In the genomic region with DNA sequence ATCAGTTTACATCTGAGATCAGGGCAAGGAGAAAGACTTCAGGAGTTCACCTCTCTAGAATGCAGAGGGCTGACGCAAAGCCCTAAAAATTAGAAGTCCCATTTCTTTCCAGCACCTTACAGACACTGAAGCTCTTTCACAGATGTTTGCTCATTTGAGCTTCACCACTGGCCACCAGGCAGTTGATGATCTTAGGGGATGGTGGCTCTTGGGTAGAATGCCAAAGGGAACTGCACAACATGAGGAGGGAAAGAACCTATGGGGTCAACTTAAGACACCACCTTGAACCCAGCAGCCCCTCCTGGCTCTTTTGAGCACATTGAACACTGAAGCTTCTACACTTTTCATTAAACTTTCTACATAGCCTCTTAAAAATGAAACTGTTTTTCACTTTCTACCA, we compare ENCODE assay signal across 25 cellular contexts.
"Had no signal": no experiment of that assay in that cellular context is flagged by ENCODE, and none has a peak within 500 bp of the region (broad histone marks: within the 10 kb centered on the region; RNA-seq: fewer than 3 reads in every experiment).

No MANE protein-coding gene starts in this region.

- H3K36me3 Mint-ChIP-seq: memory B cell; naive thymus-derived CD4-positive, alpha-beta T cell; natural killer cell treated with Interleukin-12 subunit alpha and Interleukin-12 subunit beta and Interleukin-15 and Interleukin-18, amount 100 ng/mL, for 72 hours had no signal

- H3K4me1 ChIP-seq: left lung, upper lobe of right lung had no signal

- H3K9me3 ChIP-seq: left lung, mucosa of descending colon, ovary, right atrium auricular region, suprapubic skin, thoracic aorta, tibial artery, upper lobe of right lung had no signal

- H3K36me3 ChIP-seq: left lung, ovary, right atrium auricular region, suprapubic skin, thoracic aorta, tibial artery, upper lobe of right lung had no signal

- H3K4me1 Mint-ChIP-seq: memory B cell; naive thymus-derived CD4-positive, alpha-beta T cell had no signal

- DNase-seq: hippocampal formation; kidney glomerular epithelial cell; left colon; left lung; midbrain; mucosa of descending colon; naive thymus-derived CD4-positive, alpha-beta T cell; ovary; stimulated activated CD4-positive, alpha-beta T cell treated with anti-CD3 and anti-CD28 coated beads, Interleukin-12 subunit alpha, Interleukin-12 subunit beta, amount 100 ng/mL, for 4 hours; stimulated activated CD4-positive, alpha-beta T cell treated with anti-CD3 and anti-CD28 coated beads, Interleukin-15, amount 100 ng/mL, for 24 hours; stimulated activated CD4-positive, alpha-beta T cell treated with anti-CD3 and anti-CD28 coated beads, Interleukin-2, amount 100 ng/mL, for 24 hours; stimulated activated CD4-positive, alpha-beta T cell treated with anti-CD3 and anti-CD28 coated beads, Interleukin-4, amount 100 ng/mL, for 1 hour; stimulated activated naive CD4-positive, alpha-beta T cell; tibial artery; trophoblast cell; upper lobe of right lung had no signal

- H3K4me3 ChIP-seq: left lung, mucosa of descending colon, ovary, right atrium auricular region, skin epidermis, suprapubic skin, thoracic aorta, tibial artery, upper lobe of right lung had no signal

- H3K4me3 Mint-ChIP-seq: memory B cell; naive thymus-derived CD4-positive, alpha-beta T cell; natural killer cell treated with Interleukin-12 subunit alpha and Interleukin-12 subunit beta and Interleukin-15 and Interleukin-18, amount 100 ng/mL, for 72 hours; stimulated activated naive CD8-positive, alpha-beta T cell treated with anti-CD3 and anti-CD28 coated beads, Interleukin-15, Interleukin-2, amounts not matched to agents 100 ng/mL and 50 ng/mL, for 24 hours had no signal

- H3K27me3 ChIP-seq: left lung, ovary, right atrium auricular region, suprapubic skin, tibial artery, upper lobe of right lung had no signal

- ATAC-seq: left colon; left lung; mucosa of descending colon; naive thymus-derived CD4-positive, alpha-beta T cell; natural killer cell treated with Interleukin-12 subunit alpha and Interleukin-12 subunit beta and Interleukin-15 and Interleukin-18, amount 100 ng/mL, for 72 hours; sciatic nerve had no signal

- H3K27ac ChIP-seq: left lung, ovary, skin epidermis, suprapubic skin, thoracic aorta, tibial artery, upper lobe of right lung had no signal

- H3K9me3 Mint-ChIP-seq: memory B cell; natural killer cell treated with Interleukin-12 subunit alpha and Interleukin-12 subunit beta and Interleukin-15 and Interleukin-18, amount 100 ng/mL, for 72 hours; stimulated activated naive CD8-positive, alpha-beta T cell treated with anti-CD3 and anti-CD28 coated beads, Interleukin-15, Interleukin-2, amounts not matched to agents 100 ng/mL and 50 ng/mL, for 24 hours had no signal

- H3K27ac Mint-ChIP-seq: memory B cell; naive thymus-derived CD4-positive, alpha-beta T cell; natural killer cell treated with Interleukin-12 subunit alpha and Interleukin-12 subunit beta and Interleukin-15 and Interleukin-18, amount 100 ng/mL, for 72 hours; progenitor cell of endocrine pancreas; stimulated activated naive CD8-positive, alpha-beta T cell treated with anti-CD3 and anti-CD28 coated beads, Interleukin-15, Interleukin-2, amounts not matched to agents 100 ng/mL and 50 ng/mL, for 24 hours had no signal
